ENCODE assay signal across 20 cellular contexts in the genomic region with DNA sequence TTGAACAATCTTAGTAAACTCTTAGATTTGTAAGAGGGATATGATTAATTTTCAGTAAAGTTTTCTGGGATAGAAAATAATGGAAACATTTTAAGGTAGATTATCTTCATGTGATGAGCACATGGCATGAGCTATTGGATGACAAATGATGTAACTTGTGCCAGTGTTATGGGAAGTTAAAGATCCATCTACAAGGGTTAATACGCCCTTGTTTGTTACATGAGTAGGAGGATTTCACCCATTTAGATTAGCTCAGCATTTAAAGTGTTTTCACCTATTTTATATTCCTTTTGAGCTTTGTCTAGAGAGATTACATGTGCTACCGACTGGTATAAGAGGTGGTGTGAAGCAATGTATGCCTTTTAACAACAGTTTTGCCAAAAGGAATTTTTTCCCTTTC. TPM values are rescaled to one million over a fixed set of nuclear protein-coding genes. Genes with fewer than 3 reads are reported as not detected.
DNase-seq lines count a peak whose midpoint lies in the region; ATAC-seq, FAIRE-seq and TF ChIP-seq lines count a peak whose summit lies in the region.
"Had no signal": no experiment of that assay in that cellular context is flagged by ENCODE, and none has a peak within 500 bp of the region (broad histone marks: within the 10 kb centered on the region; RNA-seq: fewer than 3 reads in every experiment).

No MANE protein-coding gene starts in this region.

- BruUV-seq in HepG2 (replicated peaks; lab: Mats Ljungman, UMichigan) (no TSS peak), K562 (replicated peaks; lab: Mats Ljungman, UMichigan) (no TSS peak)

- CTCF ChIA-PET in HepG2 (lab: Yijun Ruan, JAX; ENCODE audit: low intra/inter-chr PET ratio, low total read pairs) (no interaction called here), K562 (lab: Yijun Ruan, JAX; ENCODE audit: low intra/inter-chr PET ratio) (no interaction called here)

- ATAC-seq in HepG2 (no peak), right lobe of liver (no peak), K562 (no peak)
- ATAC-seq: GM12878 had no signal

- DNase-seq in HepG2 (ENCODE audit: low spot score) (no peak), right lobe of liver (no peak), K562 (ENCODE audit: extremely low read depth in 1 of 4, low spot score in 3 of 4) (no peak), keratinocyte (ENCODE audit: low read depth, low spot score) (no peak)
- no peak for DNase-seq in stimulated activated CD4-positive, alpha-beta T cell treated with anti-CD3 and anti-CD28 coated beads, Interleukin-4, amount 100 ng/mL, for 4 hours
- no peak for DNase-seq in activated T-cell treated with anti-CD3 and anti-CD28 coated beads, Interleukin-2, amount 50 U/mL, for 24 hours
- no peak for DNase-seq in activated CD4-positive, alpha-beta T cell treated with anti-CD3 and anti-CD28 coated beads, Interleukin-2, amount 50 U/mL, for 1 hour
- DNase-seq: 8988T; ACHN; CD4-positive, CD25-positive, alpha-beta regulatory T cell; DMS 273 treated with DMSO at 0.1 percent for 48 hours; GOT3; HFFc6; KBM-7 had no signal

- H4K20me1 ChIP-seq in HepG2 (ENCODE audit: insufficient read depth, low read length) (no peaks in the 10 kb centered on the region), K562 (replicated peaks; ENCODE audit: control insufficient read depth, insufficient read depth, low read length) (no peaks in the 10 kb centered on the region), keratinocyte (ENCODE audit: control insufficient read depth, extremely low read depth, insufficient read depth, low read length) (no peaks in the 10 kb centered on the region)
- H4K20me1 ChIP-seq: BLaER1 treated with 17β-estradiol and CSF1 and Interleukin-3, amounts not matched to agents 10 nM and 100 nM had no signal

- H3K4me1 ChIP-seq in HepG2 (ENCODE audit: insufficient read depth, low read length) (peaks cover 20% of the 10 kb centered on the region), right lobe of liver (no peaks in the 10 kb centered on the region), K562 (replicated peaks in 1 of 2; ENCODE audit: control insufficient read depth in 2 of 2, insufficient read depth in 2 of 2, low read length in 2 of 2) (peaks cover 0 to 2% of the 10 kb centered on the region in 2 experiments; a peak in 2 of 5 replicates), keratinocyte (ENCODE audit: control insufficient read depth, extremely low read depth, insufficient read depth, low read length) (peaks cover 62% of the 10 kb centered on the region)

- H3K9me3 ChIP-seq in HepG2 (ENCODE audit: low read length) (peaks cover 10% of the 10 kb centered on the region; the same call in 1 of the 2 replicates), right lobe of liver (no peaks in the 10 kb centered on the region), K562 (replicated peaks; ENCODE audit: control insufficient read depth, insufficient read depth, low read depth, low read length) (no peaks in the 10 kb centered on the region), keratinocyte (ENCODE audit: control insufficient read depth, low read depth, low read length) (no peaks in the 10 kb centered on the region)
- H3K9me3 ChIP-seq: HAP-1 had no signal

- H3K9me1 ChIP-seq in K562 (ENCODE audit: control insufficient read depth, insufficient read depth, low read length), result no peaks in the 10 kb centered on the region
- H3K9me1 ChIP-seq in keratinocyte (ENCODE audit: control insufficient read depth, extremely low read depth, insufficient read depth, low read length), result no peaks in the 10 kb centered on the region

- H3K27ac ChIP-seq in HepG2 (ENCODE audit: extremely low read length, insufficient read depth, low read length) (no peak overlapping the region), right lobe of liver (no peak overlapping the region), K562 (ENCODE audit: extremely low read depth, low read depth, low read length) (no peak overlapping the region), keratinocyte (ENCODE audit: control insufficient read depth, insufficient read depth, low read length) (no peak overlapping the region)
- H3K27ac ChIP-seq: BLaER1 treated with 17β-estradiol and CSF1 and Interleukin-3, amounts not matched to agents 10 nM and 100 nM had no signal

- H3K4me2 ChIP-seq in HepG2 (ENCODE audit: low read depth, low read length) (no peak overlapping the region), K562 (ENCODE audit: insufficient read depth, low read length) (no peak overlapping the region), keratinocyte (ENCODE audit: control insufficient read depth, extremely low read depth, insufficient read depth, low read depth, low read length) (no peak overlapping the region)
- H3K4me2 ChIP-seq: BLaER1 treated with 17β-estradiol and CSF1 and Interleukin-3, amounts not matched to agents 10 nM and 100 nM had no signal

- H3K4me3 ChIP-seq in HepG2 (replicated peaks in 1 of 3; ENCODE audit: insufficient read depth in 1 of 3, low read depth in 2 of 3, low read length in 3 of 3) (no peak overlapping the region), right lobe of liver (no peak overlapping the region), K562 (no peak overlapping the region), keratinocyte (ENCODE audit: control insufficient read depth in 2 of 3, extremely low read depth in 1 of 3, insufficient read depth in 2 of 3, low read depth in 1 of 3, low read length in 3 of 3) (no peak overlapping the region)
- H3K4me3 ChIP-seq: BLaER1 treated with 17β-estradiol and CSF1 and Interleukin-3, amounts not matched to agents 10 nM and 100 nM; GM12878; HAP-1 had no signal

- no peak overlapping the region for H3K9ac ChIP-seq in HepG2 (ENCODE audit: insufficient read depth, low read depth, low read length)
- H3K9ac ChIP-seq in K562 (ENCODE audit: insufficient read depth in 1 of 2, low read depth in 2 of 2, low read length in 2 of 2), result no peak overlapping the region
- no peak overlapping the region for H3K9ac ChIP-seq in keratinocyte (ENCODE audit: control insufficient read depth, extremely low read depth, insufficient read depth, low read length)
- H3K9ac ChIP-seq: BLaER1 treated with 17β-estradiol and CSF1 and Interleukin-3, amounts not matched to agents 10 nM and 100 nM had no signal

- no peak for TF ChIP-seq EP300 in HepG2 (IDR thresholded peaks at IDR 0.05; ENCODE audit: low read depth in 2 of 2, low read length in 2 of 2)
- TF ChIP-seq EP300 in HepG2 (CRISPR knock-in tag; IDR thresholded peaks at IDR 0.05; ENCODE audit: borderline replicate concordance), result no peak
- TF ChIP-seq EP300 in K562 (IDR thresholded peaks at IDR 0.05; ENCODE audit: low read length), result no peak

- H2AFZ ChIP-seq in HepG2 (ENCODE audit: low read length) (no peak overlapping the region), K562 (ENCODE audit: low read depth, low read length) (no peak overlapping the region), keratinocyte (ENCODE audit: control insufficient read depth, low read length) (no peak overlapping the region)

- intact Hi-C loops in HepG2 (cut with micrococcal nuclease; ENCODE audit: unreplicated experiment), result no loop called here
- intact Hi-C loops in right lobe of liver (cut with DNase I), result no loop called here
- intact Hi-C loops in K562 (cut with micrococcal nuclease), result no loop called here

- H3K79me2 ChIP-seq in HepG2 (ENCODE audit: insufficient read depth, low read length), result no peaks in the 10 kb centered on the region
- no peaks in the 10 kb centered on the region for H3K79me2 ChIP-seq in K562 (ENCODE audit: control insufficient read depth, insufficient read depth, low read length)
- peaks cover 38% of the 10 kb centered on the region for H3K79me2 ChIP-seq in keratinocyte (ENCODE audit: control insufficient read depth, insufficient read depth, low read length)

- H3K27me3 ChIP-seq in HepG2 (ENCODE audit: control insufficient read depth in 1 of 2, insufficient read depth in 2 of 2, low read length in 2 of 2) (no peaks in the 10 kb centered on the region), right lobe of liver (no peaks in the 10 kb centered on the region), K562 (ENCODE audit: control insufficient read depth in 2 of 2, insufficient read depth in 2 of 2, low read length in 2 of 2) (peaks cover 12% of the 10 kb centered on the region in 2 experiments; a peak in 4 of 5 replicates), keratinocyte (ENCODE audit: control insufficient read depth, extremely low read depth, insufficient read depth, low read length) (no peaks in the 10 kb centered on the region)
- H3K27me3 ChIP-seq: BLaER1 treated with 17β-estradiol and CSF1 and Interleukin-3, amounts not matched to agents 10 nM and 100 nM had no signal

- POLR2A ChIA-PET in HepG2 (lab: Yijun Ruan, JAX) (interaction anchor here (1.2 kb wide), 1 partner anchor 9 kb away, joined by 3 read pairs; no protein-coding TSS in a partner anchor), K562 (lab: Yijun Ruan, JAX) (interaction anchor here (0.5 to 1.2 kb wide), 2 partner anchors 12 to 1981 kb away, joined by 3 read pairs; no protein-coding TSS in a partner anchor)

- TF ChIP-seq CTCF in HepG2 (CRISPR knock-in tag; IDR thresholded peaks at IDR 0.05), result no peak
- no peak for TF ChIP-seq CTCF in right lobe of liver (IDR thresholded peaks at IDR 0.05)
- TF ChIP-seq CTCF in K562 (IDR thresholded peaks at IDR 0.05 in 2 of 3, conservative IDR thresholded peaks at IDR 0.05 in 1 of 3; ENCODE audit: insufficient read depth in 2 of 3, low read depth in 1 of 3, low read length in 3 of 3), result no peak
- TF ChIP-seq CTCF in keratinocyte (optimal IDR thresholded peaks at IDR 0.05 in 1 of 3, IDR thresholded peaks at IDR 0.05 in 1 of 3, conservative IDR thresholded peaks at IDR 0.05 in 1 of 3; ENCODE audit: extremely low read depth in 1 of 3, insufficient read depth in 2 of 3, low read length in 3 of 3), result no peak

- FAIRE-seq in HepG2 (lab: Jason Lieb, UNC) (no peak), K562 (lab: Jason Lieb, UNC) (no peak), keratinocyte (lab: Jason Lieb, UNC) (peak; percentile 52)
- FAIRE-seq: GM12878, GM18507, HTR-8/SVneo had no signal

- TF ChIP-seq POLR2A in HepG2 (IDR thresholded peaks at IDR 0.05; ENCODE audit: insufficient read depth in 1 of 2, low read depth in 2 of 2, low read length in 2 of 2) (no peak), right lobe of liver (IDR thresholded peaks at IDR 0.05) (no peak), K562 (conservative IDR thresholded peaks at IDR 0.05) (no peak)

- H3K27ac Mint-ChIP-seq in activated T-cell treated with anti-CD3 and anti-CD28 coated beads, Interleukin-2, amount 50 U/mL, for 24 hours, result no peak overlapping the region
- H3K27ac Mint-ChIP-seq: CD4-positive, CD25-positive, alpha-beta regulatory T cell; HFFc6 had no signal

- no peak overlapping the region for H3K4me3 Mint-ChIP-seq in activated T-cell treated with anti-CD3 and anti-CD28 coated beads, Interleukin-2, amount 50 U/mL, for 24 hours
- H3K4me3 Mint-ChIP-seq: CD4-positive, CD25-positive, alpha-beta regulatory T cell; HFFc6 had no signal

- in situ Hi-C loops in HepG2 (cut with HindIII; ENCODE audit: extremely low pct_ligation_motif_present, low pct_unique_long_range_greater_than_20kb), result no loop called here
- in situ Hi-C loops in K562 (cut with MboI), result no loop called here

- H3K4me1 Mint-ChIP-seq in activated T-cell treated with anti-CD3 and anti-CD28 coated beads, Interleukin-2, amount 50 U/mL, for 24 hours (ENCODE audit: low read depth), result peaks cover 75% of the 10 kb centered on the region

- dilution Hi-C loops in keratinocyte (cut with MboI; ENCODE audit: extremely low pct_ligation_motif_present, low sequenced_read_pairs), result no loop called here

- 61% methylated on average over 2 of the region's 2 CpGs for WGBS in HepG2 (ENCODE audit: low lambda C conversion rate)
- WGBS in right lobe of liver (ENCODE audit: insufficient coverage, low coverage, low lambda C conversion rate, missing lambda C conversion rate), result 72% methylated on average over 2 of the region's 2 CpGs
- 5% methylated on average over 2 of the region's 2 CpGs for WGBS in K562 (ENCODE audit: insufficient coverage, low coverage, missing lambda C conversion rate)

- H3K36me3 ChIP-seq in HepG2 (replicated peaks in 1 of 2; ENCODE audit: control insufficient read depth in 1 of 2, insufficient read depth in 2 of 2, low read length in 2 of 2) (no peaks in the 10 kb centered on the region), right lobe of liver (no peaks in the 10 kb centered on the region), K562 (ENCODE audit: control insufficient read depth, insufficient read depth, low read length) (no peaks in the 10 kb centered on the region), keratinocyte (ENCODE audit: control insufficient read depth in 2 of 2, extremely low read depth in 1 of 2, insufficient read depth in 2 of 2, low read length in 2 of 2) (peaks cover 8 to 19% of the 10 kb centered on the region in 2 experiments)
- H3K36me3 ChIP-seq: HAP-1 had no signal

- peaks cover 67% of the 10 kb centered on the region for H3K36me3 Mint-ChIP-seq in activated T-cell treated with anti-CD3 and anti-CD28 coated beads, Interleukin-2, amount 50 U/mL, for 24 hours (ENCODE audit: low read depth)

- H3K27me3 Mint-ChIP-seq in activated T-cell treated with anti-CD3 and anti-CD28 coated beads, Interleukin-2, amount 50 U/mL, for 24 hours, result no peaks in the 10 kb centered on the region
- H3K27me3 Mint-ChIP-seq: CD4-positive, CD25-positive, alpha-beta regulatory T cell had no signal

- peaks cover 4% of the 10 kb centered on the region for H3K9me3 Mint-ChIP-seq in activated T-cell treated with anti-CD3 and anti-CD28 coated beads, Interleukin-2, amount 50 U/mL, for 24 hours

- TF ChIP-seq RAD21 in HepG2 (CRISPR knock-in tag; IDR thresholded peaks at IDR 0.05) (no peak), K562 (CRISPR knock-in tag; conservative IDR thresholded peaks at IDR 0.05 in 1 of 2, IDR thresholded peaks at IDR 0.05 in 1 of 2) (no peak)

RNA-seq across cellular contexts. Expression of gene CLIP4, which starts 5.6 kb away (rescaled TPM):
- total RNA-seq in HepG2 (2016; rRNA removed; fragmentation: Illumina TruSeq; extraction: Trizol), result 0.46 TPM in 2 replicates
- total RNA-seq in HepG2 (2016; cell fraction: cytosol; rRNA removed; fragmentation: Illumina TruSeq; extraction: Trizol; ENCODE audit: low read depth), result 0.10 and 0.35 TPM in 2 replicates
- 0.33 and 0.67 TPM in 2 replicates for total RNA-seq in HepG2 (2016; cell fraction: insoluble cytoplasmic fraction; rRNA removed; fragmentation: Illumina TruSeq; extraction: Trizol)
- total RNA-seq in HepG2 (2016; cell fraction: membrane; rRNA removed; fragmentation: Illumina TruSeq; extraction: Trizol), result 0.24 and 0.28 TPM in 2 replicates
- total RNA-seq in HepG2 (2016; cell fraction: nucleus; rRNA removed; fragmentation: Illumina TruSeq; extraction: Trizol), result 0.88 and 1.6 TPM in 2 replicates
- 0.49 and 0.59 TPM in 2 replicates for polyA plus RNA-seq in HepG2 (2011; rRNA removed)
- polyA plus RNA-seq in HepG2 (2011; cell fraction: cytosol; rRNA removed), result 0.15 and 0.36 TPM in 2 replicates
- 1.4 and 1.7 TPM in 2 replicates for polyA plus RNA-seq in HepG2 (2011; cell fraction: nucleus; rRNA removed)
- polyA plus RNA-seq in HepG2 (2012), result 0.09 and 0.51 TPM in 2 replicates
- polyA plus RNA-seq in HepG2 (2016; cell fraction: cytosol; fragmentation: Illumina TruSeq; extraction: Trizol; ENCODE audit: low read depth), result 0.10 TPM in 1 of 2 replicates, not detected in the other
- 0.11 and 0.16 TPM in 2 replicates for polyA plus RNA-seq in HepG2 (2016; cell fraction: insoluble cytoplasmic fraction; fragmentation: Illumina TruSeq; extraction: Trizol; ENCODE audit: low read depth)
- 0.27 and 0.33 TPM in 2 replicates for polyA plus RNA-seq in HepG2 (2016; cell fraction: membrane; fragmentation: Illumina TruSeq; extraction: Trizol; ENCODE audit: low read depth)
- polyA plus RNA-seq in HepG2 (2016; cell fraction: nucleus; fragmentation: Illumina TruSeq; extraction: Trizol; ENCODE audit: insufficient read depth, low read depth), result 0.62 and 1.5 TPM in 2 replicates
- 0.34 and 15.9 TPM in 2 replicates for polyA minus RNA-seq in HepG2 (2011; rRNA and poly(A)+ RNA removed; ENCODE audit: low replicate concordance)
- 0.59 TPM in 1 of 2 replicates, not detected in the other for polyA minus RNA-seq in HepG2 (2011; cell fraction: cytosol; rRNA and poly(A)+ RNA removed)
- 3.1 and 4.0 TPM in 2 replicates for polyA minus RNA-seq in HepG2 (2011; cell fraction: nucleus; rRNA and poly(A)+ RNA removed)
- total RNA-seq in right lobe of liver, result 1 to 10 TPM; 2.7 to 7.3 (median 5.3) TPM
- total RNA-seq in K562 (2011; cell fraction: chromatin; rRNA removed; ENCODE audit: low replicate concordance), result 0.18 TPM in 1 of 2 replicates, not detected in the other
- 0.13 TPM in 1 of 2 replicates, not detected in the other for total RNA-seq in K562 (2011; cell fraction: nucleolus; rRNA removed)
- 0.95 TPM in 1 of 2 replicates, not detected in the other for total RNA-seq in K562 (2011; cell fraction: nucleoplasm; rRNA removed)
- total RNA-seq in K562 (2014; rRNA removed), result not detected in 2 replicates
- not detected in 2 replicates for total RNA-seq in K562 (2014; rRNA removed; fragmentation: Illumina TruSeq; extraction: Trizol)
- total RNA-seq in K562 (2015; rRNA removed; fragmentation: Illumina TruSeq; extraction: Trizol), result not detected in 2 replicates
- total RNA-seq in K562 (2021), result 0.18 and 0.38 TPM in 2 replicates
- 0.03 and 0.06 TPM in 2 replicates for polyA plus RNA-seq in K562 (2011; rRNA removed)
- polyA plus RNA-seq in K562 (2011; cell fraction: cytosol; rRNA removed), result 0.03 TPM in 1 of 2 replicates, not detected in the other
- polyA plus RNA-seq in K562 (2011; cell fraction: nucleus; rRNA removed), result 0.10 TPM in 1 of 2 replicates, not detected in the other
- 0.04 TPM in 1 of 2 replicates, not detected in the other for polyA plus RNA-seq in K562 (2012)
- 0.03 TPM in 1 of 2 replicates, not detected in the other for polyA plus RNA-seq in K562 (2014; fragmentation: Illumina TruSeq; extraction: Trizol)
- polyA plus RNA-seq in K562 (2014; fragmentation: Nextera tagmentation; extraction: Ambion mirVana), result not detected
- polyA plus RNA-seq in K562 (2014; rRNA removed), result 0.13 and 0.20 TPM in 2 replicates
- not detected in 2 replicates for polyA minus RNA-seq in K562 (2011; rRNA and poly(A)+ RNA removed)
- polyA minus RNA-seq in K562 (2011; cell fraction: cytosol; rRNA and poly(A)+ RNA removed), result not detected in 2 replicates
- polyA minus RNA-seq in K562 (2011; cell fraction: nucleus; rRNA and poly(A)+ RNA removed), result 0.11 TPM in 1 of 2 replicates, not detected in the other
- polyA plus RNA-seq in keratinocyte, result 32.1 to 51.3 TPM (median 46.6 TPM) in 3 replicates
- 73.0 TPM for polyA plus RNA-seq in keratinocyte (2011; ENCODE audit: low read depth)
- 25.9 and 51.5 TPM in 2 replicates for polyA plus RNA-seq in keratinocyte (2011; cell fraction: cytosol; rRNA removed)
- polyA plus RNA-seq in keratinocyte (2011; cell fraction: nucleus; rRNA removed), result 59.3 and 81.4 TPM in 2 replicates
- 24.0 and 55.6 TPM in 2 replicates for polyA plus RNA-seq in keratinocyte (2012; ENCODE audit: low replicate concordance)
- 14.5 to 68.6 TPM (median 67.0 TPM) in 3 replicates for polyA minus RNA-seq in keratinocyte
- 26.7 TPM for polyA minus RNA-seq in keratinocyte (2011; cell fraction: cytosol; rRNA and poly(A)+ RNA removed)
- 60.5 and 97.9 TPM in 2 replicates for polyA minus RNA-seq in keratinocyte (2011; cell fraction: nucleus; rRNA and poly(A)+ RNA removed)

RNA-seq across cellular contexts. Expression of gene PCARE, which starts 46.5 kb away (rescaled TPM):
- total RNA-seq in HepG2 (2016; rRNA removed; fragmentation: Illumina TruSeq; extraction: Trizol) (not detected in 2 replicates), right lobe of liver (not detected), K562 (2014; rRNA removed) (not detected in 2 replicates), K562 (2014; rRNA removed; fragmentation: Illumina TruSeq; extraction: Trizol) (not detected in 2 replicates), K562 (2015; rRNA removed; fragmentation: Illumina TruSeq; extraction: Trizol) (not detected in 2 replicates), K562 (2021) (not detected in 2 replicates)
- total RNA-seq in HepG2 (2016; cell fraction: cytosol; rRNA removed; fragmentation: Illumina TruSeq; extraction: Trizol; ENCODE audit: low read depth), result not detected in 2 replicates
- not detected in 2 replicates for total RNA-seq in HepG2 (2016; cell fraction: insoluble cytoplasmic fraction; rRNA removed; fragmentation: Illumina TruSeq; extraction: Trizol)
- total RNA-seq in HepG2 (2016; cell fraction: membrane; rRNA removed; fragmentation: Illumina TruSeq; extraction: Trizol), result not detected in 2 replicates
- not detected in 2 replicates for total RNA-seq in HepG2 (2016; cell fraction: nucleus; rRNA removed; fragmentation: Illumina TruSeq; extraction: Trizol)
- polyA plus RNA-seq in HepG2 (2011; rRNA removed) (not detected in 2 replicates), K562 (2011; rRNA removed) (not detected in 2 replicates), K562 (2014; fragmentation: Illumina TruSeq; extraction: Trizol) (not detected in 2 replicates), K562 (2014; fragmentation: Nextera tagmentation; extraction: Ambion mirVana) (not detected), K562 (2014; rRNA removed) (not detected in 2 replicates), keratinocyte (0.01 TPM in 1 of 3 replicates, not detected in the others)
- not detected in 2 replicates for polyA plus RNA-seq in HepG2 (2011; cell fraction: cytosol; rRNA removed)
- polyA plus RNA-seq in HepG2 (2011; cell fraction: nucleus; rRNA removed), result not detected in 2 replicates
- not detected in 2 replicates for polyA plus RNA-seq in HepG2 (2012)
- not detected in 2 replicates for polyA plus RNA-seq in HepG2 (2016; cell fraction: cytosol; fragmentation: Illumina TruSeq; extraction: Trizol; ENCODE audit: low read depth)
- not detected in 2 replicates for polyA plus RNA-seq in HepG2 (2016; cell fraction: insoluble cytoplasmic fraction; fragmentation: Illumina TruSeq; extraction: Trizol; ENCODE audit: low read depth)
- polyA plus RNA-seq in HepG2 (2016; cell fraction: membrane; fragmentation: Illumina TruSeq; extraction: Trizol; ENCODE audit: low read depth), result not detected in 2 replicates
- polyA plus RNA-seq in HepG2 (2016; cell fraction: nucleus; fragmentation: Illumina TruSeq; extraction: Trizol; ENCODE audit: insufficient read depth, low read depth), result not detected in 2 replicates
- 0.02 TPM in 1 of 2 replicates, not detected in the other for polyA minus RNA-seq in HepG2 (2011; rRNA and poly(A)+ RNA removed; ENCODE audit: low replicate concordance)
- not detected in 2 replicates for polyA minus RNA-seq in HepG2 (2011; cell fraction: cytosol; rRNA and poly(A)+ RNA removed)
- polyA minus RNA-seq in HepG2 (2011; cell fraction: nucleus; rRNA and poly(A)+ RNA removed), result not detected in 2 replicates
- total RNA-seq in K562 (2011; cell fraction: chromatin; rRNA removed; ENCODE audit: low replicate concordance), result not detected in 2 replicates
- total RNA-seq in K562 (2011; cell fraction: nucleolus; rRNA removed), result not detected in 2 replicates
- total RNA-seq in K562 (2011; cell fraction: nucleoplasm; rRNA removed), result not detected in 2 replicates
- polyA plus RNA-seq in K562 (2011; cell fraction: cytosol; rRNA removed), result not detected in 2 replicates
- not detected in 2 replicates for polyA plus RNA-seq in K562 (2011; cell fraction: nucleus; rRNA removed)
- polyA plus RNA-seq in K562 (2012), result not detected in 2 replicates
- not detected in 2 replicates for polyA minus RNA-seq in K562 (2011; rRNA and poly(A)+ RNA removed)
- not detected in 2 replicates for polyA minus RNA-seq in K562 (2011; cell fraction: cytosol; rRNA and poly(A)+ RNA removed)
- polyA minus RNA-seq in K562 (2011; cell fraction: nucleus; rRNA and poly(A)+ RNA removed), result not detected in 2 replicates
- polyA plus RNA-seq in keratinocyte (2011; ENCODE audit: low read depth), result not detected
- not detected in 2 replicates for polyA plus RNA-seq in keratinocyte (2011; cell fraction: cytosol; rRNA removed)
- polyA plus RNA-seq in keratinocyte (2011; cell fraction: nucleus; rRNA removed), result not detected in 2 replicates
- polyA plus RNA-seq in keratinocyte (2012; ENCODE audit: low replicate concordance), result not detected in 2 replicates
- not detected in 3 replicates for polyA minus RNA-seq in keratinocyte
- not detected for polyA minus RNA-seq in keratinocyte (2011; cell fraction: cytosol; rRNA and poly(A)+ RNA removed)
- polyA minus RNA-seq in keratinocyte (2011; cell fraction: nucleus; rRNA and poly(A)+ RNA removed), result not detected in 2 replicates
- total RNA-seq: CD4-positive, CD25-positive, alpha-beta regulatory T cell; G401; HFFc6 had no signal
- polyA plus RNA-seq: CD4-positive, CD25-positive, alpha-beta regulatory T cell had no signal

Comparison
In these comparisons a context has a peak if more than half of its experiments do, and no peak if none do; other contexts are left out.
1. Of the 241 proteins assayed by ChIP-seq in both HepG2 and K562: peak only in HepG2: MAFF; only in K562: none; in both: MAFK; in neither: 239.